ENCODE assay signal across 18 cellular contexts in genomic region chr1:147760481-147761260, GRCh38. TPM values are rescaled to one million over a fixed set of nuclear protein-coding genes. Genes with fewer than 3 reads are reported as not detected.
DNase-seq lines count a peak whose midpoint lies in the region; ATAC-seq and TF ChIP-seq lines count a peak whose summit lies in the region.
"Had no signal": no experiment of that assay in that cellular context is flagged by ENCODE, and none has a peak within 500 bp of the region (broad histone marks: within the 10 kb centered on the region; RNA-seq: fewer than 3 reads in every experiment).

Gene GJA5 (minus strand): TSS chr1:147760602. CDS start chr1:147759238, 1,364 bp downstream.

- H3K9me3 Mint-ChIP-seq in CD4-positive, CD25-positive, alpha-beta regulatory T cell, result no peaks in the 10 kb centered on the region
- H3K9me3 Mint-ChIP-seq: activated T-helper 17 cell treated with anti-CD3 and anti-CD28 coated beads, Interleukin-2, amount 50 U/mL, for 72 hours; IgD-negative memory B cell had no signal

- no peak for DNase-seq in CD4-positive, CD25-positive, alpha-beta regulatory T cell
- DNase-seq in RWPE2 (ENCODE audit: low spot score) (no peak), right atrium auricular region (ENCODE audit: low spot score) (no peak), sciatic nerve (ENCODE audit: low spot score) (no peak), suprapubic skin (ENCODE audit: low spot score in 2 of 2) (no peak), H4 (ENCODE audit: low spot score) (no peak), CD1c-positive myeloid dendritic cell (ENCODE audit: extremely low spot score) (no peak), NCI-H128 (lab: John Stamatoyannopoulos, UW; ENCODE audit: unreplicated experiment) (no peak)
- DNase-seq: activated CD4-positive, alpha-beta T cell treated with anti-CD3 and anti-CD28 coated beads, Interleukin-2, amount 10 ng/mL, durations not matched to agents 7 days and 5 days; body of pancreas; DND-41; effector CD8-positive, alpha-beta T cell; NCI-H1436 treated with DMSO at 0.1 percent for 48 hours; NCI-H69; T-helper 9 cell had no signal

- peak within 1 kb of the TSS in 2 of 3 donors; percentile 72 to 85 for H3K27ac Mint-ChIP-seq in CD4-positive, CD25-positive, alpha-beta regulatory T cell

- H3K4me1 ChIP-seq in CD4-positive, CD25-positive, alpha-beta regulatory T cell (ENCODE audit: control insufficient read depth, insufficient read depth, low read length, poor library complexity, severe bottlenecking), result peaks cover 17% of the 10 kb centered on the region
- H3K4me1 ChIP-seq in RWPE2 (ENCODE audit: insufficient read depth, poor library complexity, severe bottlenecking), result peaks cover 35% of the 10 kb centered on the region
- peaks cover 0 to 66% of the 10 kb centered on the region in 2 donors for H3K4me1 ChIP-seq in right atrium auricular region
- peaks cover 23% of the 10 kb centered on the region for H3K4me1 ChIP-seq in suprapubic skin
- H3K4me1 ChIP-seq: body of pancreas had no signal

- TF ChIP-seq CTCF in RWPE2 (IDR thresholded peaks at IDR 0.05; ENCODE audit: poor library complexity, severe bottlenecking), result no peak
- no peak for TF ChIP-seq CTCF in right atrium auricular region (IDR thresholded peaks at IDR 0.05)
- no peak for TF ChIP-seq CTCF in suprapubic skin (IDR thresholded peaks at IDR 0.05)

- ATAC-seq in CD4-positive, CD25-positive, alpha-beta regulatory T cell (ENCODE audit: low read depth in 2 of 2), result no peak
- ATAC-seq in RWPE2 (ENCODE audit: low read depth) (peak; percentile 40), sciatic nerve (no peak)
- ATAC-seq: activated T-helper 17 cell treated with anti-CD3 and anti-CD28 coated beads, Interleukin-2, amount 50 U/mL, for 72 hours; body of pancreas had no signal

- intact Hi-C loops in sciatic nerve (cut with DNase I), result no loop called here

- peaks cover 5 to 41% (median 28%) of the 10 kb centered on the region in 4 donors for H3K4me1 Mint-ChIP-seq in CD4-positive, CD25-positive, alpha-beta regulatory T cell

- H3K4me3 Mint-ChIP-seq in CD4-positive, CD25-positive, alpha-beta regulatory T cell, result peak within 1 kb of the TSS in 1 of 4 donors; percentile 49
- H3K4me3 Mint-ChIP-seq: activated CD4-positive, alpha-beta T cell treated with anti-CD3 and anti-CD28 coated beads, Interleukin-2, amount 10 ng/mL, durations not matched to agents 7 days and 5 days; activated T-helper 17 cell treated with anti-CD3 and anti-CD28 coated beads, Interleukin-2, amount 50 U/mL, for 72 hours had no signal

- H3K27me3 Mint-ChIP-seq in CD4-positive, CD25-positive, alpha-beta regulatory T cell, result peaks cover 4% of the 10 kb centered on the region
- H3K27me3 Mint-ChIP-seq: activated T-helper 17 cell treated with anti-CD3 and anti-CD28 coated beads, Interleukin-2, amount 50 U/mL, for 72 hours; IgD-negative memory B cell had no signal

- H3K4me3 ChIP-seq in CD4-positive, CD25-positive, alpha-beta regulatory T cell (ENCODE audit: low read depth, low read length), result no peak within 1 kb of the TSS
- no peak within 1 kb of the TSS for H3K4me3 ChIP-seq in RWPE2 (ENCODE audit: severe bottlenecking)
- H3K4me3 ChIP-seq in right atrium auricular region, result peak within 1 kb of the TSS; percentile 31 to 32
- no peak within 1 kb of the TSS for H3K4me3 ChIP-seq in suprapubic skin
- H3K4me3 ChIP-seq: body of pancreas had no signal

- no peaks in the 10 kb centered on the region for H3K9me3 ChIP-seq in CD4-positive, CD25-positive, alpha-beta regulatory T cell (ENCODE audit: control insufficient read depth in 2 of 2, low read length in 2 of 2)
- H3K9me3 ChIP-seq in RWPE2 (ENCODE audit: severe bottlenecking) (no peaks in the 10 kb centered on the region), right atrium auricular region (no peaks in the 10 kb centered on the region), suprapubic skin (no peaks in the 10 kb centered on the region)
- H3K9me3 ChIP-seq: body of pancreas, neutrophil had no signal

- 86% methylated on average over 7 of the region's 7 CpGs for WGBS in suprapubic skin

- peaks cover 3% of the 10 kb centered on the region for H3K27me3 ChIP-seq in CD4-positive, CD25-positive, alpha-beta regulatory T cell (ENCODE audit: control insufficient read depth, insufficient read depth, low read length)
- H3K27me3 ChIP-seq in RWPE2 (ENCODE audit: insufficient read depth, poor library complexity, severe bottlenecking), result no peaks in the 10 kb centered on the region
- H3K27me3 ChIP-seq in right atrium auricular region, result no peaks in the 10 kb centered on the region
- H3K27me3 ChIP-seq in suprapubic skin, result peaks cover 6% of the 10 kb centered on the region
- H3K27me3 ChIP-seq: body of pancreas had no signal

- H3K27ac ChIP-seq in CD4-positive, CD25-positive, alpha-beta regulatory T cell (ENCODE audit: insufficient read depth, low read length, poor library complexity, severe bottlenecking), result no peak within 1 kb of the TSS
- H3K27ac ChIP-seq in RWPE2 (ENCODE audit: poor library complexity, severe bottlenecking) (peak within 1 kb of the TSS; percentile 51), right atrium auricular region (peak within 1 kb of the TSS; percentile 64 to 86), suprapubic skin (no peak within 1 kb of the TSS)
- H3K27ac ChIP-seq: body of pancreas, neutrophil had no signal

- no peaks in the 10 kb centered on the region for H3K36me3 ChIP-seq in CD4-positive, CD25-positive, alpha-beta regulatory T cell (ENCODE audit: control insufficient read depth, insufficient read depth, low read length)
- H3K36me3 ChIP-seq in RWPE2 (ENCODE audit: low read depth) (no peaks in the 10 kb centered on the region), right atrium auricular region (no peaks in the 10 kb centered on the region), suprapubic skin (no peaks in the 10 kb centered on the region)
- H3K36me3 ChIP-seq: neutrophil had no signal

- no peak for TF ChIP-seq POLR2A in suprapubic skin (IDR thresholded peaks at IDR 0.05)

- peaks cover 7% of the 10 kb centered on the region for H3K36me3 Mint-ChIP-seq in CD4-positive, CD25-positive, alpha-beta regulatory T cell

- TF ChIP-seq EP300 in suprapubic skin (IDR thresholded peaks at IDR 0.05), result no peak

RNA-seq across cellular contexts. Expression of gene GJA5, which starts in this region (rescaled TPM):
- total RNA-seq in CD4-positive, CD25-positive, alpha-beta regulatory T cell, result not detected
- not detected for polyA plus RNA-seq in CD4-positive, CD25-positive, alpha-beta regulatory T cell
- total RNA-seq in right atrium auricular region (100 to 1,000 TPM; 114 to 126 TPM), sciatic nerve (19.6 TPM), suprapubic skin (10 to 100 TPM in 1 of 4 donors, 1 to 10 TPM in 3; 1.8 to 11.7 (median 3.6) TPM)
- 0.15 and 0.41 TPM in 2 replicates for total RNA-seq in H4 (2014; rRNA removed; shearing (Covaris generic))
- total RNA-seq: activated CD4-positive, alpha-beta T cell treated with anti-CD3 and anti-CD28 coated beads, Interleukin-2, amount 10 ng/mL, durations not matched to agents 7 days and 5 days; activated T-helper 17 cell treated with anti-CD3 and anti-CD28 coated beads, Interleukin-2, amount 50 U/mL, for 72 hours had no signal
- polyA plus RNA-seq: IgD-negative memory B cell had no signal

Comparison
In these comparisons a context has a peak if more than half of its experiments do, and no peak if none do; other contexts are left out.
1. H3K27ac ChIP-seq: peak in RWPE2 (single experiment) and right atrium auricular region (2 of 2); none in CD4-positive, CD25-positive, alpha-beta regulatory T cell (single experiment) and suprapubic skin (single experiment).
2. H3K4me3 ChIP-seq: peak in right atrium auricular region (2 of 2); none in CD4-positive, CD25-positive, alpha-beta regulatory T cell (single experiment), RWPE2 (single experiment) and suprapubic skin (single experiment).